ENCODE assay signal across 13 cellular contexts in genomic region chrX:10447577-10448214, GRCh38.
A peak's percentile ranks its signal among the peaks of the same experiment; 100 is the strongest.
DNase-seq lines count a peak whose midpoint lies in the region; ATAC-seq, FAIRE-seq and TF ChIP-seq lines count a peak whose summit lies in the region.
"Had no signal": no experiment of that assay in that cellular context is flagged by ENCODE, and none has a peak within 500 bp of the region (broad histone marks: within the 10 kb centered on the region; RNA-seq: fewer than 3 reads in every experiment).

No MANE protein-coding gene starts in this region.

- no peaks in the 10 kb centered on the region for H3K4me1 Mint-ChIP-seq in activated naive CD4-positive, alpha-beta T cell treated with anti-CD3 and anti-CD28 coated beads, Interleukin-2, amount 10 ng/mL, durations not matched to agents 7 days and 5 days
- no peaks in the 10 kb centered on the region for H3K4me1 Mint-ChIP-seq in activated CD4-positive, alpha-beta memory T cell treated with anti-CD3 and anti-CD28 coated beads, Interleukin-2, amount 10 ng/mL, durations not matched to agents 7 days and 5 days
- H3K4me1 Mint-ChIP-seq: activated CD4-positive, alpha-beta T cell treated with anti-CD3 and anti-CD28 coated beads, Interleukin-2, amount 10 ng/mL, durations not matched to agents 24 days and 14 days had no signal

- DNase-seq in Daoy (ENCODE audit: low read depth) (peak; percentile 12), PC-3 (peak; percentile 94), bronchial epithelial cell (ENCODE audit: low read depth) (peak; percentile 18), kidney glomerular epithelial cell (lab: John Stamatoyannopoulos, UW) (peak; percentile 1), NCI-H345 (lab: John Stamatoyannopoulos, UW) (no peak)
- no peak for DNase-seq in activated naive CD4-positive, alpha-beta T cell treated with anti-CD3 and anti-CD28 coated beads, Interleukin-2, amount 10 ng/mL, durations not matched to agents 7 days and 5 days
- no peak for DNase-seq in activated CD4-positive, alpha-beta memory T cell treated with anti-CD3 and anti-CD28 coated beads, Interleukin-2, amount 10 ng/mL, durations not matched to agents 7 days and 5 days
- DNase-seq: activated CD4-positive, alpha-beta T cell treated with anti-CD3 and anti-CD28 coated beads, Interleukin-2, amount 10 ng/mL, durations not matched to agents 24 days and 14 days; activated T-cell treated with anti-CD3 and anti-CD28 coated beads, Interleukin-2, amount 50 U/mL, for 4 hours; SHP77 treated with DMSO at 0.1 percent for 48 hours; T1000 had no signal

- CTCF ChIA-PET in PC-3 (lab: Charles Lee): no interaction called here
- CTCF ChIA-PET in activated naive CD4-positive, alpha-beta T cell treated with anti-CD3 and anti-CD28 coated beads, Interleukin-2, amount 10 ng/mL, durations not matched to agents 7 days and 5 days (lab: Charles Lee): no interaction called here
- CTCF ChIA-PET in activated CD4-positive, alpha-beta memory T cell treated with anti-CD3 and anti-CD28 coated beads, Interleukin-2, amount 10 ng/mL, durations not matched to agents 7 days and 5 days (lab: Charles Lee): no interaction called here

- peak overlapping the region; percentile 50; the same call in 1 of the 2 replicates for H3K4me2 ChIP-seq in PC-3 (ENCODE audit: low read length)

- H3K9me3 ChIP-seq in PC-3 (ENCODE audit: low read length): no peaks in the 10 kb centered on the region

- no TSS peak for BruUV-seq in PC-3 (replicated peaks; lab: Mats Ljungman, UMichigan)

- no peaks in the 10 kb centered on the region for H3K36me3 Mint-ChIP-seq in activated naive CD4-positive, alpha-beta T cell treated with anti-CD3 and anti-CD28 coated beads, Interleukin-2, amount 10 ng/mL, durations not matched to agents 7 days and 5 days
- H3K36me3 Mint-ChIP-seq in activated CD4-positive, alpha-beta memory T cell treated with anti-CD3 and anti-CD28 coated beads, Interleukin-2, amount 10 ng/mL, durations not matched to agents 7 days and 5 days (ENCODE audit: low read depth): no peaks in the 10 kb centered on the region

- no peaks in the 10 kb centered on the region for H3K9me2 ChIP-seq in PC-3 (replicated peaks; ENCODE audit: low read length)

- H2AFZ ChIP-seq in PC-3 (ENCODE audit: low read length): no peak overlapping the region
- H2AFZ ChIP-seq: parathyroid adenoma had no signal

- no peaks in the 10 kb centered on the region for H3K79me2 ChIP-seq in PC-3 (ENCODE audit: low read length)
- H3K79me2 ChIP-seq: parathyroid adenoma had no signal

- H3K9me3 Mint-ChIP-seq in activated naive CD4-positive, alpha-beta T cell treated with anti-CD3 and anti-CD28 coated beads, Interleukin-2, amount 10 ng/mL, durations not matched to agents 7 days and 5 days: no peaks in the 10 kb centered on the region
- H3K9me3 Mint-ChIP-seq in activated CD4-positive, alpha-beta memory T cell treated with anti-CD3 and anti-CD28 coated beads, Interleukin-2, amount 10 ng/mL, durations not matched to agents 7 days and 5 days: no peaks in the 10 kb centered on the region
- H3K9me3 Mint-ChIP-seq: activated CD4-positive, alpha-beta T cell treated with anti-CD3 and anti-CD28 coated beads, Interleukin-2, amount 10 ng/mL, durations not matched to agents 24 days and 14 days; activated T-cell treated with anti-CD3 and anti-CD28 coated beads, Interleukin-2, amount 50 U/mL, for 4 hours had no signal

- FAIRE-seq in bronchial epithelial cell (lab: Jason Lieb, UNC): no peak

- ATAC-seq in PC-3 (peak; percentile 54), HG03354 (IDR thresholded peaks at IDR 0.05; ENCODE audit: poor library complexity, severe bottlenecking, unreplicated experiment) (no peak)
- ATAC-seq: activated T-cell treated with anti-CD3 and anti-CD28 coated beads, Interleukin-2, amount 50 U/mL, for 4 hours had no signal

- H3K4me3 ChIP-seq in PC-3 (ENCODE audit: low read length) (peak overlapping the region; percentile 5; the same call in 1 of the 2 replicates), bronchial epithelial cell (ENCODE audit: low read depth, low read length) (no peak overlapping the region)

- H3K4me1 ChIP-seq in PC-3 (ENCODE audit: insufficient read depth, low read length): peaks cover 47% of the 10 kb centered on the region
- H3K4me1 ChIP-seq: parathyroid adenoma had no signal

- no peak overlapping the region for H3K4me3 Mint-ChIP-seq in activated naive CD4-positive, alpha-beta T cell treated with anti-CD3 and anti-CD28 coated beads, Interleukin-2, amount 10 ng/mL, durations not matched to agents 7 days and 5 days
- no peak overlapping the region for H3K4me3 Mint-ChIP-seq in activated CD4-positive, alpha-beta memory T cell treated with anti-CD3 and anti-CD28 coated beads, Interleukin-2, amount 10 ng/mL, durations not matched to agents 7 days and 5 days
- H3K4me3 Mint-ChIP-seq: activated CD4-positive, alpha-beta T cell treated with anti-CD3 and anti-CD28 coated beads, Interleukin-2, amount 10 ng/mL, durations not matched to agents 24 days and 14 days; activated T-cell treated with anti-CD3 and anti-CD28 coated beads, Interleukin-2, amount 50 U/mL, for 4 hours had no signal

- TF ChIP-seq CTCF in PC-3 (conservative IDR thresholded peaks at IDR 0.05; ENCODE audit: low read depth, low read length) (no peak), bronchial epithelial cell (IDR thresholded peaks at IDR 0.05; ENCODE audit: insufficient read depth, low read length, severe bottlenecking) (no peak)

- no peaks in the 10 kb centered on the region for H3K27me3 Mint-ChIP-seq in activated naive CD4-positive, alpha-beta T cell treated with anti-CD3 and anti-CD28 coated beads, Interleukin-2, amount 10 ng/mL, durations not matched to agents 7 days and 5 days
- H3K27me3 Mint-ChIP-seq in activated CD4-positive, alpha-beta memory T cell treated with anti-CD3 and anti-CD28 coated beads, Interleukin-2, amount 10 ng/mL, durations not matched to agents 7 days and 5 days: no peaks in the 10 kb centered on the region
- H3K27me3 Mint-ChIP-seq: activated CD4-positive, alpha-beta T cell treated with anti-CD3 and anti-CD28 coated beads, Interleukin-2, amount 10 ng/mL, durations not matched to agents 24 days and 14 days had no signal

- H4K20me1 ChIP-seq in PC-3 (ENCODE audit: low read length): no peaks in the 10 kb centered on the region

- POLR2A ChIA-PET in PC-3 (lab: Charles Lee; ENCODE audit: unreplicated experiment): interaction anchor here (0.6 kb wide), 2 partner anchors 54 to 109 kb away, joined by 3 to 7 read pairs; no protein-coding TSS in a partner anchor
- POLR2A ChIA-PET in activated CD4-positive, alpha-beta memory T cell treated with anti-CD3 and anti-CD28 coated beads, Interleukin-2, amount 10 ng/mL, durations not matched to agents 7 days and 5 days (lab: Charles Lee): no interaction called here

- intact Hi-C loops in PC-3 (cut with micrococcal nuclease): no loop called here

- H3K27ac ChIP-seq in PC-3 (ENCODE audit: low read length): peak overlapping the region; percentile 1; the same call in 1 of the 2 replicates
- H3K27ac ChIP-seq: parathyroid adenoma had no signal

- no peak overlapping the region for H3K9ac ChIP-seq in PC-3 (ENCODE audit: low read length)
- H3K9ac ChIP-seq: parathyroid adenoma had no signal

- H3K27ac Mint-ChIP-seq in activated naive CD4-positive, alpha-beta T cell treated with anti-CD3 and anti-CD28 coated beads, Interleukin-2, amount 10 ng/mL, durations not matched to agents 7 days and 5 days: no peak overlapping the region
- no peak overlapping the region for H3K27ac Mint-ChIP-seq in activated CD4-positive, alpha-beta memory T cell treated with anti-CD3 and anti-CD28 coated beads, Interleukin-2, amount 10 ng/mL, durations not matched to agents 7 days and 5 days
- H3K27ac Mint-ChIP-seq: activated CD4-positive, alpha-beta T cell treated with anti-CD3 and anti-CD28 coated beads, Interleukin-2, amount 10 ng/mL, durations not matched to agents 24 days and 14 days had no signal

- H3F3A ChIP-seq in PC-3 (ENCODE audit: low read length, unreplicated experiment): no peaks in the 10 kb centered on the region

- no peaks in the 10 kb centered on the region for H3K27me3 ChIP-seq in PC-3 (ENCODE audit: low read length)
- no peaks in the 10 kb centered on the region for H3K27me3 ChIP-seq in bronchial epithelial cell (ENCODE audit: control insufficient read depth, insufficient read depth, low read length)

- peaks cover 12% of the 10 kb centered on the region; the same call in 1 of the 2 replicates for H3K36me3 ChIP-seq in PC-3 (ENCODE audit: low read depth, low read length)
- H3K36me3 ChIP-seq in bronchial epithelial cell (ENCODE audit: control insufficient read depth, insufficient read depth, low read length): no peaks in the 10 kb centered on the region

Comparison
In these comparisons a context has a peak if more than half of its experiments do, and no peak if none do; other contexts are left out.
1. DNase-seq: peak in Daoy (single experiment), PC-3 (single experiment), bronchial epithelial cell (single experiment) and kidney glomerular epithelial cell (single experiment); none in NCI-H345 (single experiment), activated naive CD4-positive, alpha-beta T cell treated with anti-CD3 and anti-CD28 coated beads, Interleukin-2, amount 10 ng/mL, durations not matched to agents 7 days and 5 days (single experiment) and activated CD4-positive, alpha-beta memory T cell treated with anti-CD3 and anti-CD28 coated beads, Interleukin-2, amount 10 ng/mL, durations not matched to agents 7 days and 5 days (single experiment).